ENCODE assay signal across 19 cellular contexts in the genomic region with DNA sequence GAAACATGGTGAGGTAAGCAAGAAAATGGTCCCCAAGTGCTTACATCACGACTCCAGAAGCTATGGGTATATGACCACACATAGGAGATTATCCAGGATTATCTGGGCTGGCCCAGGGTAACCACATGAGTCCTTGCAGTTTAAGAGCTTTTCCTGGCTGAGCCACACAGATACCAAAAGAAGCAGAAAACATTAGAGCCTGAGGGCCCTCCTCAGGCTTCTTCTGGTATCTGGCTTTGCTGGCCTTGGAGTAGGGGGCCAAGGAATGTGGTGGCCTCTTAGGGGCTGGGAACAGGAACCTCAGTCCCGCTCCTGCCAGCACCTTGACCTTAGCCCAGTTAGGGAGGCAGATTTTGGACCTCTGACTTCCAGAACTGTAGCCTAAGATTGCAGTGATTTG.
"Had no signal": no experiment of that assay in that cellular context is flagged by ENCODE, and none has a peak within 500 bp of the region (broad histone marks: within the 10 kb centered on the region; RNA-seq: fewer than 3 reads in every experiment).

No MANE protein-coding gene starts in this region.

- H3K36me3 Mint-ChIP-seq: stimulated activated effector memory CD8-positive, alpha-beta T cell treated with anti-CD3 and anti-CD28 coated beads, Interleukin-12 subunit alpha, Interleukin-12 subunit beta, amount 100 ng/mL, for 72 hours; type B pancreatic cell had no signal

- ATAC-seq: left lobe of liver, right lobe of liver had no signal

- H3K27ac ChIP-seq: esophagus muscularis mucosa, right lobe of liver, stomach had no signal

- H3K4me1 Mint-ChIP-seq: activated naive CD4-positive, alpha-beta T cell treated with anti-CD3 and anti-CD28 coated beads, Interleukin-2, amount 50 U/mL, for 24 hours; naive B cell; neural crest cell; stimulated activated effector memory CD8-positive, alpha-beta T cell treated with anti-CD3 and anti-CD28 coated beads, Interleukin-12 subunit alpha, Interleukin-12 subunit beta, amount 100 ng/mL, for 72 hours had no signal

- H3K4me3 ChIP-seq: esophagus muscularis mucosa, right lobe of liver, smooth muscle cell, stomach had no signal

- H3K9me3 ChIP-seq: right lobe of liver had no signal

- H3K4me2 ChIP-seq: smooth muscle cell had no signal

- DNase-seq: activated CD4-positive, alpha-beta T cell treated with anti-CD3 and anti-CD28 coated beads for 1 hour; activated CD4-positive, alpha-beta T cell treated with anti-CD3 and anti-CD28 coated beads, Interleukin-2, amount 50 U/mL, for 4 hours; activated gamma-delta T cell; cerebellar nuclear complex; effector CD4-positive, alpha-beta T cell; mammary epithelial cell; naive B cell; right lobe of liver; stimulated activated CD4-positive, alpha-beta T cell treated with anti-CD3 and anti-CD28 coated beads, Interleukin-4, amount 100 ng/mL, for 24 hours; stomach; T-helper 1 cell; T1000 had no signal

- H3K27me3 Mint-ChIP-seq: type B pancreatic cell had no signal

- H3K27ac Mint-ChIP-seq: activated naive CD4-positive, alpha-beta T cell treated with anti-CD3 and anti-CD28 coated beads, Interleukin-2, amount 50 U/mL, for 24 hours; naive B cell; stimulated activated effector memory CD8-positive, alpha-beta T cell treated with anti-CD3 and anti-CD28 coated beads, Interleukin-12 subunit alpha, Interleukin-12 subunit beta, amount 100 ng/mL, for 72 hours; type B pancreatic cell had no signal

- H3K36me3 ChIP-seq: esophagus muscularis mucosa, right lobe of liver, stomach had no signal

- H3K27me3 ChIP-seq: esophagus muscularis mucosa, right lobe of liver, stomach had no signal

- H3K4me1 ChIP-seq: esophagus muscularis mucosa, right lobe of liver, stomach had no signal

- H3K9me3 Mint-ChIP-seq: type B pancreatic cell had no signal

- H3K4me3 Mint-ChIP-seq: activated naive CD4-positive, alpha-beta T cell treated with anti-CD3 and anti-CD28 coated beads, Interleukin-2, amount 50 U/mL, for 24 hours; naive B cell; neural crest cell; stimulated activated effector memory CD8-positive, alpha-beta T cell treated with anti-CD3 and anti-CD28 coated beads, Interleukin-12 subunit alpha, Interleukin-12 subunit beta, amount 100 ng/mL, for 72 hours; type B pancreatic cell had no signal
